10 cellular contexts compared by ENCODE assay signal in genomic region chr17:50468120-50469004, GRCh38. TPM values are rescaled to one million over a fixed set of nuclear protein-coding genes. Genes with fewer than 3 reads are reported as not detected.
A peak's percentile ranks its signal among the peaks of the same experiment; 100 is the strongest.
DNase-seq lines count a peak whose midpoint lies in the region; ATAC-seq and TF ChIP-seq lines count a peak whose summit lies in the region.
"Had no signal": no experiment of that assay in that cellular context is flagged by ENCODE, and none has a peak within 500 bp of the region (broad histone marks: within the 10 kb centered on the region; RNA-seq: fewer than 3 reads in every experiment).

Gene CHAD, minus strand, starts transcription at chr17:50468880. Its CDS starts 67 bp downstream, at chr17:50468813.

- H4K20me1 ChIP-seq in osteoblast (ENCODE audit: insufficient read depth, low read length) = peaks cover 12% of the 10 kb centered on the region

- peaks cover 6% of the 10 kb centered on the region for H3K36me3 ChIP-seq in osteoblast (ENCODE audit: insufficient read depth, low read length)

- TF ChIP-seq CTCF in osteoblast (IDR thresholded peaks at IDR 0.05; ENCODE audit: extremely low read depth, low read depth, low read length) = no peak

- peak; percentile 75 for DNase-seq in AG20443 (ENCODE audit: low spot score)
- no peak for DNase-seq in left cardiac atrium
- DNase-seq in osteoblast (ENCODE audit: insufficient read length, low spot score, missing footprints) = peak; percentile 94
- no peak for DNase-seq in NCI-H2081 (lab: John Stamatoyannopoulos, UW)
- DNase-seq in UCSD-AML1 (lab: John Stamatoyannopoulos, UW; ENCODE audit: unreplicated experiment) = no peak
- DNase-seq in NCI-H2029 treated with DMSO at 0.1 percent for 48 hours (lab: John Stamatoyannopoulos, UW) = no peak

- H3K79me2 ChIP-seq in osteoblast (ENCODE audit: insufficient read depth, low read length) = no peaks in the 10 kb centered on the region

- H3K9me3 ChIP-seq in osteoblast (ENCODE audit: low read depth, low read length) = no peaks in the 10 kb centered on the region

- intact Hi-C loops in left cardiac atrium (cut with DNase I) = no loop called here

- ATAC-seq in SK-N-SH treated with all-trans-retinoic acid at 6 μM for 48 hours (peak; percentile 63), left cardiac atrium (peak; percentile 48 to 61), GM18517 (IDR thresholded peaks at IDR 0.05; ENCODE audit: unreplicated experiment) (no peak)

- no peak within 1 kb of the TSS for H3K27ac ChIP-seq in osteoblast (ENCODE audit: low read depth, low read length)

- H3K4me3 ChIP-seq in osteoblast (ENCODE audit: insufficient read depth, low read length) = peak within 1 kb of the TSS; percentile 59

- H3K4me2 ChIP-seq in osteoblast (ENCODE audit: insufficient read depth, low read length) = peak within 1 kb of the TSS; percentile 63

- H2AFZ ChIP-seq in osteoblast (ENCODE audit: low read length) = no peak within 1 kb of the TSS

- H3K4me1 ChIP-seq in osteoblast (ENCODE audit: insufficient read depth, low read length) = peaks cover 3% of the 10 kb centered on the region

- H3K27me3 ChIP-seq in osteoblast (ENCODE audit: insufficient read depth, low read length) = peaks cover 34% of the 10 kb centered on the region

TF ChIP-seq in SK-N-SH treated with all-trans-retinoic acid at 6 μM for 48 hours, 23 proteins besides CTCF, POLR2A, EP300 and RAD21:
- TF ChIP-seq CSDC2 (CRISPR knock-in tag; IDR thresholded peaks at IDR 0.05) = no peak
- TF ChIP-seq ZNF70 (CRISPR knock-in tag; IDR thresholded peaks at IDR 0.05) = no peak
- no peak for TF ChIP-seq ZC3H10 (CRISPR knock-in tag; IDR thresholded peaks at IDR 0.05)
- TF ChIP-seq BACH2 (CRISPR knock-in tag; IDR thresholded peaks at IDR 0.05; ENCODE audit: borderline replicate concordance) = no peak
- TF ChIP-seq ARNTL (CRISPR knock-in tag; IDR thresholded peaks at IDR 0.05; ENCODE audit: borderline replicate concordance, low read depth) = no peak
- TF ChIP-seq RARB (CRISPR knock-in tag; IDR thresholded peaks at IDR 0.05) = no peak
- TF ChIP-seq TCF4 (CRISPR knock-in tag; IDR thresholded peaks at IDR 0.05; ENCODE audit: borderline replicate concordance) = no peak
- no peak for TF ChIP-seq ZNF565 (CRISPR knock-in tag; conservative IDR thresholded peaks at IDR 0.05; ENCODE audit: low read depth)
- TF ChIP-seq CREB5 (CRISPR knock-in tag; IDR thresholded peaks at IDR 0.05; ENCODE audit: low read depth) = no peak
- TF ChIP-seq ZNF8 (CRISPR knock-in tag; IDR thresholded peaks at IDR 0.05) = no peak
- TF ChIP-seq PPARA (CRISPR knock-in tag; IDR thresholded peaks at IDR 0.05; ENCODE audit: borderline replicate concordance) = no peak

RNA-seq across cellular contexts. Expression of gene CHAD, which starts in this region (rescaled TPM):
- total RNA-seq in left cardiac atrium (1 to 10 TPM in 1 of 2 donors, under 1 TPM in 1; 0.37 to 1.1 TPM), osteoblast (not detected in 2 replicates)
- total RNA-seq: bronchial epithelial cell, SK-MEL-5 had no signal

Comparison
In these comparisons a context has a peak if more than half of its experiments do, and no peak if none do; other contexts are left out.
1. Peak in DNase-seq, H3K4me3 ChIP-seq and H3K4me2 ChIP-seq in osteoblast; RNA of the gene not detected or under 1 TPM.